In genomic region chr14:71629765-71630502, GRCh38 we compare ENCODE assay signal across 27 cellular contexts.
DNase-seq lines count a peak whose midpoint lies in the region; ATAC-seq, FAIRE-seq and TF ChIP-seq lines count a peak whose summit lies in the region.
"Had no signal": no experiment of that assay in that cellular context is flagged by ENCODE, and none has a peak within 500 bp of the region (broad histone marks: within the 10 kb centered on the region; RNA-seq: fewer than 3 reads in every experiment).

No MANE protein-coding gene starts in this region.

- peak; percentile 86 for ATAC-seq in SK-N-SH treated with all-trans-retinoic acid at 6 μM for 48 hours
- ATAC-seq in HG02588 (IDR thresholded peaks at IDR 0.05; ENCODE audit: unreplicated experiment) = no peak
- ATAC-seq in HG02678 (IDR thresholded peaks at IDR 0.05; ENCODE audit: unreplicated experiment) = no peak
- no peak for ATAC-seq in naive thymus-derived CD4-positive, alpha-beta T cell
- ATAC-seq: activated CD8-positive, alpha-beta memory T cell treated with anti-CD3 and anti-CD28 coated beads, Interleukin-2, amount 10 ng/mL, durations not matched to agents 7 days and 5 days; stimulated activated naive CD8-positive, alpha-beta T cell treated with anti-CD3 and anti-CD28 coated beads, Interleukin-15, Interleukin-2, amounts not matched to agents 100 U/mL and 50 U/mL, for 24 hours had no signal

- H3K36me3 Mint-ChIP-seq in osteocyte (ENCODE audit: unreplicated experiment) = peaks cover 28% of the 10 kb centered on the region
- peaks cover 25 to 64% (median 47%) of the 10 kb centered on the region in 5 donors for H3K36me3 Mint-ChIP-seq in naive thymus-derived CD4-positive, alpha-beta T cell

- TF ChIP-seq CTCF in osteocyte (IDR thresholded peaks at IDR 0.05) (no peak), transverse colon (IDR thresholded peaks at IDR 0.05) (no peak)

- intact Hi-C loops in transverse colon (cut with DNase I; ENCODE audit: low total_unique reads) = no loop called here
- intact Hi-C loops in naive thymus-derived CD4-positive, alpha-beta T cell (cut with micrococcal nuclease) = no loop called here

- H3K9me3 Mint-ChIP-seq in osteocyte (ENCODE audit: unreplicated experiment) = peaks cover 6% of the 10 kb centered on the region
- H3K9me3 Mint-ChIP-seq in naive thymus-derived CD4-positive, alpha-beta T cell = peaks cover 3 to 13% (median 7%) of the 10 kb centered on the region in 11 donors

- peaks cover 28% of the 10 kb centered on the region for H3K4me1 Mint-ChIP-seq in osteocyte (ENCODE audit: unreplicated experiment)
- H3K4me1 Mint-ChIP-seq in naive thymus-derived CD4-positive, alpha-beta T cell = no peaks in the 10 kb centered on the region
- H3K4me1 Mint-ChIP-seq: activated CD4-positive, alpha-beta T cell treated with anti-CD3 and anti-CD28 coated beads, Interleukin-2, amount 10 ng/mL, durations not matched to agents 7 days and 5 days; activated CD8-positive, alpha-beta memory T cell treated with anti-CD3 and anti-CD28 coated beads, Interleukin-2, amount 10 ng/mL, durations not matched to agents 7 days and 5 days had no signal

- H3K4me3 ChIP-seq in transverse colon = no peak overlapping the region
- no peak overlapping the region for H3K4me3 ChIP-seq in naive thymus-derived CD4-positive, alpha-beta T cell (ENCODE audit: low read length)
- H3K4me3 ChIP-seq: ascending aorta, lung, prostate gland, sigmoid colon had no signal

- H3K27ac ChIP-seq in transverse colon = no peak overlapping the region
- H3K27ac ChIP-seq in naive thymus-derived CD4-positive, alpha-beta T cell (ENCODE audit: low read depth, low read length) = no peak overlapping the region
- H3K27ac ChIP-seq: ascending aorta, prostate gland, RWPE1, WERI-Rb-1 had no signal

- DNase-seq in GM12891 (ENCODE audit: insufficient read length, low spot score) (no peak), fibroblast of gingiva (ENCODE audit: low read depth) (peak; percentile 81), osteocyte (ENCODE audit: extremely low spot score, unreplicated experiment) (no peak), transverse colon (no peak)
- DNase-seq in naive thymus-derived CD4-positive, alpha-beta T cell = no peak
- DNase-seq: activated CD4-positive, alpha-beta T cell treated with anti-CD3 and anti-CD28 coated beads, Interleukin-2, amount 10 ng/mL, durations not matched to agents 7 days and 5 days; activated CD8-positive, alpha-beta memory T cell treated with anti-CD3 and anti-CD28 coated beads, Interleukin-2, amount 10 ng/mL, durations not matched to agents 7 days and 5 days; activated naive CD4-positive, alpha-beta T cell treated with anti-CD3 and anti-CD28 coated beads, Interleukin-2, amount 50 U/mL, for 16 hours; CD4-positive, CD25-positive, alpha-beta regulatory T cell; cerebellar nuclear complex; erythroblast; GOT3; NCI-H1694; NCI-H526 treated with DMSO at 0.1 percent for 48 hours; sigmoid colon; stimulated activated CD4-positive, alpha-beta T cell treated with anti-CD3 and anti-CD28 coated beads, Interleukin-15, amount 100 ng/mL, for 24 hours; stimulated activated naive CD8-positive, alpha-beta T cell treated with anti-CD3 and anti-CD28 coated beads, Interleukin-15, Interleukin-2, amounts not matched to agents 100 U/mL and 50 U/mL, for 24 hours; WERI-Rb-1 had no signal

- H3K36me3 ChIP-seq in transverse colon = no peaks in the 10 kb centered on the region
- peaks cover 0 to 3% (median 0%) of the 10 kb centered on the region in 3 experiments for H3K36me3 ChIP-seq in naive thymus-derived CD4-positive, alpha-beta T cell (ENCODE audit: control insufficient read depth in 2 of 3, insufficient read depth in 3 of 3, low read length in 3 of 3)
- H3K36me3 ChIP-seq: prostate gland had no signal

- H3K4me1 ChIP-seq in transverse colon = no peaks in the 10 kb centered on the region
- H3K4me1 ChIP-seq in naive thymus-derived CD4-positive, alpha-beta T cell (ENCODE audit: control insufficient read depth in 2 of 2, insufficient read depth in 2 of 2, low read length in 2 of 2) = no peaks in the 10 kb centered on the region
- H3K4me1 ChIP-seq: ascending aorta, prostate gland had no signal

- no peak for TF ChIP-seq POLR2A in GM12891 (IDR thresholded peaks at IDR 0.05; ENCODE audit: low read depth, low read length)
- no peak for TF ChIP-seq POLR2A in transverse colon (IDR thresholded peaks at IDR 0.05)

- no peak overlapping the region for H3K4me3 Mint-ChIP-seq in osteocyte (ENCODE audit: unreplicated experiment)
- H3K4me3 Mint-ChIP-seq in naive thymus-derived CD4-positive, alpha-beta T cell = no peak overlapping the region
- H3K4me3 Mint-ChIP-seq: activated CD4-positive, alpha-beta T cell treated with anti-CD3 and anti-CD28 coated beads, Interleukin-2, amount 10 ng/mL, durations not matched to agents 7 days and 5 days; activated CD8-positive, alpha-beta memory T cell treated with anti-CD3 and anti-CD28 coated beads, Interleukin-2, amount 10 ng/mL, durations not matched to agents 7 days and 5 days; neural crest cell; T-helper 2 cell treated with Interferon-gamma antibody and Interleukin-4, amounts not matched to agents 5 μg/mL and 100 μg/mL, for 36 hours had no signal

- TF ChIP-seq EP300 in transverse colon (IDR thresholded peaks at IDR 0.05; ENCODE audit: low read depth) = no peak

- peak; percentile 59 for FAIRE-seq in GM12891 (lab: Jason Lieb, UNC)

- WGBS in transverse colon (ENCODE audit: low coverage in 1 of 2), 2 donors = 93 to 97% methylated on average over 5 to 7 of the region's 7 CpGs

- H3K9me3 ChIP-seq in transverse colon = peaks cover 0 to 4% of the 10 kb centered on the region in 2 donors
- peaks cover 0 to 6% (median 0%) of the 10 kb centered on the region in 3 experiments for H3K9me3 ChIP-seq in naive thymus-derived CD4-positive, alpha-beta T cell (ENCODE audit: control insufficient read depth in 2 of 3, low read length in 3 of 3)
- H3K9me3 ChIP-seq: prostate gland, sigmoid colon had no signal

- in situ Hi-C loops in transverse colon (cut with MboI; ENCODE audit: low pct_ligation_motif_present in 1 of 4, low pct_unique_long_range_greater_than_20kb in 1 of 4, low sequenced_read_pairs in 3 of 4) = no loop called here

- H3K27me3 Mint-ChIP-seq in osteocyte (ENCODE audit: unreplicated experiment) = no peaks in the 10 kb centered on the region
- H3K27me3 Mint-ChIP-seq in naive thymus-derived CD4-positive, alpha-beta T cell = no peaks in the 10 kb centered on the region
- H3K27me3 Mint-ChIP-seq: activated CD4-positive, alpha-beta T cell treated with anti-CD3 and anti-CD28 coated beads, Interleukin-2, amount 10 ng/mL, durations not matched to agents 7 days and 5 days; activated CD8-positive, alpha-beta memory T cell treated with anti-CD3 and anti-CD28 coated beads, Interleukin-2, amount 10 ng/mL, durations not matched to agents 7 days and 5 days; CD4-positive, CD25-positive, alpha-beta regulatory T cell had no signal

- POLR2A ChIA-PET in naive thymus-derived CD4-positive, alpha-beta T cell (lab: Charles Lee) = interaction anchor here (0.6 kb wide), 1 partner anchor 31 kb away, joined by 4 read pairs; no protein-coding TSS in a partner anchor

- no peaks in the 10 kb centered on the region for H3K27me3 ChIP-seq in transverse colon
- no peaks in the 10 kb centered on the region for H3K27me3 ChIP-seq in naive thymus-derived CD4-positive, alpha-beta T cell (ENCODE audit: control insufficient read depth in 2 of 2, insufficient read depth in 2 of 2, low read length in 2 of 2)
- H3K27me3 ChIP-seq: ascending aorta, sigmoid colon had no signal

- peak overlapping the region; percentile 61 for H3K27ac Mint-ChIP-seq in osteocyte (ENCODE audit: unreplicated experiment)
- H3K27ac Mint-ChIP-seq in naive thymus-derived CD4-positive, alpha-beta T cell = no peak overlapping the region
- H3K27ac Mint-ChIP-seq: activated CD4-positive, alpha-beta T cell treated with anti-CD3 and anti-CD28 coated beads, Interleukin-2, amount 10 ng/mL, durations not matched to agents 7 days and 5 days; activated CD8-positive, alpha-beta memory T cell treated with anti-CD3 and anti-CD28 coated beads, Interleukin-2, amount 10 ng/mL, durations not matched to agents 7 days and 5 days; CD4-positive, CD25-positive, alpha-beta regulatory T cell; T-helper 2 cell treated with Interferon-gamma antibody and Interleukin-4, amounts not matched to agents 5 μg/mL and 100 μg/mL, for 36 hours had no signal

- CTCF ChIA-PET in naive thymus-derived CD4-positive, alpha-beta T cell (lab: Charles Lee) = no interaction called here

TF ChIP-seq in GM12891, 5 proteins besides CTCF, POLR2A, EP300 and RAD21:
- TF ChIP-seq TAF1 (IDR thresholded peaks at IDR 0.05; ENCODE audit: low read depth, low read length) (no peak), POLR2AphosphoS5 (IDR thresholded peaks at IDR 0.05; ENCODE audit: low read depth, low read length) (no peak), PAX5 (IDR thresholded peaks at IDR 0.05; ENCODE audit: insufficient read depth, low read length, severe bottlenecking) (no peak), SPI1 (IDR thresholded peaks at IDR 0.05; ENCODE audit: low read depth, low read length) (no peak), POU2F2 (IDR thresholded peaks at IDR 0.05; ENCODE audit: low read depth, low read length) (no peak)

TF ChIP-seq in SK-N-SH treated with all-trans-retinoic acid at 6 μM for 48 hours, 23 proteins besides CTCF, POLR2A, EP300 and RAD21 (continues in another document):
- peak; percentile 63 for TF ChIP-seq CSRNP3 (CRISPR knock-in tag; IDR thresholded peaks at IDR 0.05)
- TF ChIP-seq ZFP30 (CRISPR knock-in tag; IDR thresholded peaks at IDR 0.05) = no peak
